1 cellular context compared by ENCODE assay signal in genomic region chr2:120675460-120676130, GRCh38.
TF ChIP-seq lines count a peak whose summit lies in the region.

No MANE protein-coding gene starts in this region.

TF ChIP-seq in HepG2, 621 proteins besides CTCF, POLR2A, EP300 and RAD21 (continued from another document and continues in another):
- TF ChIP-seq CERS6 (CRISPR knock-in tag; IDR thresholded peaks at IDR 0.05), result no peak
- TF ChIP-seq PCBP2 (optimal IDR thresholded peaks at IDR 0.05; ENCODE audit: low read depth, low read length, poor library complexity, severe bottlenecking), result no peak
- TF ChIP-seq PAF1 (CRISPR knock-in tag; IDR thresholded peaks at IDR 0.05), result no peak
- TF ChIP-seq HNF1B (CRISPR knock-in tag; IDR thresholded peaks at IDR 0.05), result no peak
- no peak for TF ChIP-seq ZKSCAN1 (IDR thresholded peaks at IDR 0.05; ENCODE audit: low read length)
- 0 out of 2 replicates have a peak, but pooled peaks have one; percentile 39 for TF ChIP-seq POGK (CRISPR knock-in tag; conservative IDR thresholded peaks at IDR 0.05)
- TF ChIP-seq ZNF512B (CRISPR knock-in tag; IDR thresholded peaks at IDR 0.05; ENCODE audit: borderline replicate concordance), result no peak
- no peak for TF ChIP-seq HCFC1 (IDR thresholded peaks at IDR 0.05; ENCODE audit: low read depth, low read length)
- no peak for TF ChIP-seq HMG20B (CRISPR knock-in tag; conservative IDR thresholded peaks at IDR 0.05)
- no peak for TF ChIP-seq NFYB (CRISPR knock-in tag; IDR thresholded peaks at IDR 0.05)
- TF ChIP-seq PAWR (CRISPR knock-in tag; IDR thresholded peaks at IDR 0.05; ENCODE audit: borderline replicate concordance), result no peak
- no peak for TF ChIP-seq NR2F1 (CRISPR knock-in tag; IDR thresholded peaks at IDR 0.05)
- peak; percentile 57 for TF ChIP-seq CEBPG (CRISPR knock-in tag; IDR thresholded peaks at IDR 0.05)
- peak; percentile 18; the same call in 1 of the 2 replicates for TF ChIP-seq ZFY (CRISPR knock-in tag; IDR thresholded peaks at IDR 0.05)
- TF ChIP-seq NR2C2 (CRISPR knock-in tag; IDR thresholded peaks at IDR 0.05; ENCODE audit: borderline replicate concordance), result no peak
- TF ChIP-seq HOXA9 (CRISPR knock-in tag; IDR thresholded peaks at IDR 0.05; ENCODE audit: borderline replicate concordance), result no peak
- TF ChIP-seq ZNF251 (CRISPR knock-in tag; IDR thresholded peaks at IDR 0.05), result no peak
- no peak for TF ChIP-seq FOXO1 (CRISPR knock-in tag; IDR thresholded peaks at IDR 0.05)
- TF ChIP-seq PHF21A (CRISPR knock-in tag; IDR thresholded peaks at IDR 0.05), result no peak
- TF ChIP-seq ZNF343 (CRISPR knock-in tag; IDR thresholded peaks at IDR 0.05), result no peak
- no peak for TF ChIP-seq XBP1 (CRISPR knock-in tag; IDR thresholded peaks at IDR 0.05)
- TF ChIP-seq ZNF879 (CRISPR knock-in tag; IDR thresholded peaks at IDR 0.05), result no peak
- no peak for TF ChIP-seq HMGXB3 (CRISPR knock-in tag; IDR thresholded peaks at IDR 0.05; ENCODE audit: borderline replicate concordance)
- no peak for TF ChIP-seq PRDM4 (CRISPR knock-in tag; IDR thresholded peaks at IDR 0.05; ENCODE audit: borderline replicate concordance)
- TF ChIP-seq KDM3A (CRISPR knock-in tag; IDR thresholded peaks at IDR 0.05; ENCODE audit: low read depth), result no peak
- TF ChIP-seq SIN3B (IDR thresholded peaks at IDR 0.05; ENCODE audit: low read length), result no peak
- TF ChIP-seq ZNF687 (CRISPR knock-in tag; IDR thresholded peaks at IDR 0.05), result peak; percentile 41
- peak; percentile 79 for TF ChIP-seq XRCC5 (optimal IDR thresholded peaks at IDR 0.05; ENCODE audit: low read length)
- TF ChIP-seq CEBPB (IDR thresholded peaks at IDR 0.05; ENCODE audit: borderline replicate concordance, low read depth, low read length), result 0 out of 2 replicates have a peak, but pooled peaks have one; percentile 31
- no peak for TF ChIP-seq RELA (CRISPR knock-in tag; IDR thresholded peaks at IDR 0.05)
- no peak for TF ChIP-seq KDM5A (IDR thresholded peaks at IDR 0.05; ENCODE audit: borderline replicate concordance, low read length)
- TF ChIP-seq ZNF703 (CRISPR knock-in tag; IDR thresholded peaks at IDR 0.05; ENCODE audit: borderline replicate concordance), result no peak
- no peak for TF ChIP-seq ZXDC (CRISPR knock-in tag; IDR thresholded peaks at IDR 0.05)
- TF ChIP-seq DPF2 (CRISPR knock-in tag; IDR thresholded peaks at IDR 0.05; ENCODE audit: borderline replicate concordance, low read depth), result no peak
- TF ChIP-seq ZNF484 (CRISPR knock-in tag; IDR thresholded peaks at IDR 0.05; ENCODE audit: borderline replicate concordance, low read depth), result no peak
- no peak for TF ChIP-seq ARID2 (CRISPR knock-in tag; IDR thresholded peaks at IDR 0.05; ENCODE audit: borderline replicate concordance)
- no peak for TF ChIP-seq ZNF761 (CRISPR knock-in tag; conservative IDR thresholded peaks at IDR 0.05)
- TF ChIP-seq CHD2 (IDR thresholded peaks at IDR 0.05; ENCODE audit: low read depth, low read length), result 0 out of 2 replicates have a peak, but pooled peaks have one; percentile 15
